1 cellular context compared by ENCODE assay signal in genomic region chr2:74292752-74293151, GRCh38.
TF ChIP-seq lines count a peak whose summit lies in the region.

No MANE protein-coding gene starts in this region.

TF ChIP-seq in HepG2, 621 proteins besides CTCF, POLR2A, EP300 and RAD21 (continued from another document and continues in another):
- TF ChIP-seq ZNF407 (CRISPR knock-in tag; IDR thresholded peaks at IDR 0.05; ENCODE audit: not compliant biosample characterization) = no peak
- no peak; the same call in 1 of the 2 replicates for TF ChIP-seq JUNB (CRISPR knock-in tag; IDR thresholded peaks at IDR 0.05; ENCODE audit: borderline replicate concordance)
- peak; percentile 62 for TF ChIP-seq SAP130 (CRISPR knock-in tag; IDR thresholded peaks at IDR 0.05; ENCODE audit: low read depth)
- TF ChIP-seq DPF2 (CRISPR knock-in tag; IDR thresholded peaks at IDR 0.05; ENCODE audit: borderline replicate concordance, low read depth) = no peak
- TF ChIP-seq PBX2 (CRISPR knock-in tag; IDR thresholded peaks at IDR 0.05) = no peak
- no peak for TF ChIP-seq HOXA7 (CRISPR knock-in tag; IDR thresholded peaks at IDR 0.05)
- TF ChIP-seq ZNF724P (CRISPR knock-in tag; IDR thresholded peaks at IDR 0.05; ENCODE audit: borderline replicate concordance) = no peak
- no peak for TF ChIP-seq MEIS1 (CRISPR knock-in tag; IDR thresholded peaks at IDR 0.05; ENCODE audit: borderline replicate concordance)
- no peak for TF ChIP-seq PHF21A (CRISPR knock-in tag; IDR thresholded peaks at IDR 0.05)
- no peak for TF ChIP-seq TRAFD1 (CRISPR knock-in tag; IDR thresholded peaks at IDR 0.05; ENCODE audit: borderline replicate concordance)
- TF ChIP-seq KAT8 (CRISPR knock-in tag; IDR thresholded peaks at IDR 0.05) = no peak
- TF ChIP-seq RAD51 (IDR thresholded peaks at IDR 0.05; ENCODE audit: borderline replicate concordance) = no peak
- no peak for TF ChIP-seq SNRNP70 (IDR thresholded peaks at IDR 0.05; ENCODE audit: low read depth, low read length)
- no peak for TF ChIP-seq ZNF510 (CRISPR knock-in tag; IDR thresholded peaks at IDR 0.05; ENCODE audit: low read depth)
- 0 out of 2 replicates have a peak, but pooled peaks have one; percentile 39 for TF ChIP-seq GMEB1 (CRISPR knock-in tag; IDR thresholded peaks at IDR 0.05; ENCODE audit: borderline replicate concordance)
- no peak for TF ChIP-seq KLF12 (CRISPR knock-in tag; IDR thresholded peaks at IDR 0.05; ENCODE audit: borderline replicate concordance)
- TF ChIP-seq HOXA9 (CRISPR knock-in tag; IDR thresholded peaks at IDR 0.05; ENCODE audit: borderline replicate concordance) = no peak
- TF ChIP-seq GTF3A (CRISPR knock-in tag; conservative IDR thresholded peaks at IDR 0.05) = no peak
- peak; percentile 83 for TF ChIP-seq NR2F2 (IDR thresholded peaks at IDR 0.05; ENCODE audit: borderline replicate concordance, low read depth)
- no peak for TF ChIP-seq GRHL1 (CRISPR knock-in tag; conservative IDR thresholded peaks at IDR 0.05)
- no peak for TF ChIP-seq ZNF318 (CRISPR knock-in tag; IDR thresholded peaks at IDR 0.05)
- TF ChIP-seq ZMYM4 (CRISPR knock-in tag; IDR thresholded peaks at IDR 0.05) = no peak
- no peak for TF ChIP-seq ESRRA (CRISPR knock-in tag; IDR thresholded peaks at IDR 0.05; ENCODE audit: low read depth)
- no peak for TF ChIP-seq SSRP1 (CRISPR knock-in tag; IDR thresholded peaks at IDR 0.05)
- no peak for TF ChIP-seq MAFG (CRISPR knock-in tag; IDR thresholded peaks at IDR 0.05)
- TF ChIP-seq MED1 (CRISPR knock-in tag; IDR thresholded peaks at IDR 0.05) = no peak
- TF ChIP-seq ZFP91 (CRISPR knock-in tag; IDR thresholded peaks at IDR 0.05; ENCODE audit: borderline replicate concordance) = no peak
- no peak for TF ChIP-seq SKI (IDR thresholded peaks at IDR 0.05; ENCODE audit: partially characterized antibody)
- no peak for TF ChIP-seq ZFP36L2 (CRISPR knock-in tag; IDR thresholded peaks at IDR 0.05)
- no peak for TF ChIP-seq ZNF335 (CRISPR knock-in tag; IDR thresholded peaks at IDR 0.05)
